Comparison of ENCODE assay signal across 22 cellular contexts in genomic region chr19:19623383-19623782, GRCh38. TPM values are rescaled to one million over a fixed set of nuclear protein-coding genes. Genes with fewer than 3 reads are reported as not detected.
DNase-seq lines count a peak whose midpoint lies in the region; ATAC-seq, FAIRE-seq and TF ChIP-seq lines count a peak whose summit lies in the region.
"Had no signal": no experiment of that assay in that cellular context is flagged by ENCODE, and none has a peak within 500 bp of the region (broad histone marks: within the 10 kb centered on the region; RNA-seq: fewer than 3 reads in every experiment).

No MANE protein-coding gene starts in this region.

- no peak for TF ChIP-seq CTCF in CD4-positive, alpha-beta T cell (IDR thresholded peaks at IDR 0.05)
- no peak for TF ChIP-seq CTCF in neural crest cell (conservative IDR thresholded peaks at IDR 0.05)

- H3K9me3 ChIP-seq in CD4-positive, CD25-positive, alpha-beta regulatory T cell (ENCODE audit: control insufficient read depth in 2 of 2, low read length in 2 of 2): no peaks in the 10 kb centered on the region
- no peaks in the 10 kb centered on the region for H3K9me3 ChIP-seq in CD4-positive, alpha-beta T cell (ENCODE audit: control insufficient read depth, low read length)
- H3K9me3 ChIP-seq: MG63 had no signal

- no peak for FAIRE-seq in GM12892 (lab: Jason Lieb, UNC)
- FAIRE-seq: GM19239, H1 had no signal

- H3K27ac ChIP-seq in CD4-positive, CD25-positive, alpha-beta regulatory T cell (ENCODE audit: insufficient read depth, low read length, poor library complexity, severe bottlenecking): no peak overlapping the region
- no peak overlapping the region for H3K27ac ChIP-seq in CD4-positive, alpha-beta T cell (ENCODE audit: low read depth, low read length)

- CTCF ChIA-PET in CD4-positive, alpha-beta T cell (lab: Charles Lee): interaction anchor here (1.0 kb wide), 1 partner anchor 91 kb away, joined by 4 read pairs; no protein-coding TSS in a partner anchor

- DNase-seq in CD4-positive, CD25-positive, alpha-beta regulatory T cell: no peak
- DNase-seq in CD4-positive, alpha-beta T cell: no peak
- DNase-seq in epidermal melanocyte (ENCODE audit: insufficient read length, low spot score) (peak; percentile 11), neural crest cell (ENCODE audit: low read depth, low spot score) (no peak), GM12892 (ENCODE audit: insufficient read length) (no peak), NCI-H2196 treated with DMSO at 0.1 percent for 48 hours (lab: John Stamatoyannopoulos, UW; ENCODE audit: unreplicated experiment) (no peak)
- DNase-seq: C1 segment of cervical spinal cord; Calu3; DND-41; HCEC 1CT; KG1; MG63; NCI-H2029; NCI-H446 treated with DMSO at 0.1 percent for 48 hours; NCI-H526; NCI-H82; NK-92 treated with Interleukin-12 subunit alpha and Interleukin-12 subunit beta, amount 100 ng/mL, for 24 hours; SHP77 treated with DMSO at 0.1 percent for 48 hours had no signal

- no peak for TF ChIP-seq POLR2A in GM12892 (IDR thresholded peaks at IDR 0.05; ENCODE audit: low read depth, low read length)

- peaks cover 0 to 2% (median 0%) of the 10 kb centered on the region in 7 donors for H3K9me3 Mint-ChIP-seq in CD4-positive, CD25-positive, alpha-beta regulatory T cell
- no peaks in the 10 kb centered on the region for H3K9me3 Mint-ChIP-seq in CD4-positive, alpha-beta T cell
- no peaks in the 10 kb centered on the region for H3K9me3 Mint-ChIP-seq in neural crest cell

- H3K36me3 Mint-ChIP-seq in CD4-positive, CD25-positive, alpha-beta regulatory T cell: peaks cover 10% of the 10 kb centered on the region
- peaks cover 39% of the 10 kb centered on the region for H3K36me3 Mint-ChIP-seq in CD4-positive, alpha-beta T cell (ENCODE audit: low read depth)
- H3K36me3 Mint-ChIP-seq in neural crest cell (ENCODE audit: low read depth): peaks cover 4% of the 10 kb centered on the region

- H3K4me1 Mint-ChIP-seq in CD4-positive, CD25-positive, alpha-beta regulatory T cell: peaks cover 5 to 59% (median 23%) of the 10 kb centered on the region in 4 donors
- H3K4me1 Mint-ChIP-seq in CD4-positive, alpha-beta T cell (ENCODE audit: low read depth): peaks cover 35% of the 10 kb centered on the region
- H3K4me1 Mint-ChIP-seq in neural crest cell: peaks cover 33% of the 10 kb centered on the region

- H3K27me3 Mint-ChIP-seq in CD4-positive, CD25-positive, alpha-beta regulatory T cell: no peaks in the 10 kb centered on the region
- no peaks in the 10 kb centered on the region for H3K27me3 Mint-ChIP-seq in CD4-positive, alpha-beta T cell
- peaks cover 4% of the 10 kb centered on the region for H3K27me3 Mint-ChIP-seq in neural crest cell (ENCODE audit: low read depth)

- no peak overlapping the region for H3K4me3 ChIP-seq in CD4-positive, CD25-positive, alpha-beta regulatory T cell (ENCODE audit: low read depth, low read length)
- H3K4me3 ChIP-seq: MG63 had no signal

- intact Hi-C loops in CD4-positive, alpha-beta T cell (cut with DNase I, micrococcal nuclease): no loop called here

- POLR2A ChIA-PET in CD4-positive, alpha-beta T cell (lab: Charles Lee): interaction anchor here (0.9 kb wide), 1 partner anchor 21 kb away, joined by 3 read pairs; no protein-coding TSS in a partner anchor

- H3K27me3 ChIP-seq in CD4-positive, CD25-positive, alpha-beta regulatory T cell (ENCODE audit: control insufficient read depth, insufficient read depth, low read length): no peaks in the 10 kb centered on the region
- H3K27me3 ChIP-seq in CD4-positive, alpha-beta T cell (ENCODE audit: control insufficient read depth, insufficient read depth, low read length): no peaks in the 10 kb centered on the region
- H3K27me3 ChIP-seq: MG63 had no signal

- ATAC-seq in CD4-positive, CD25-positive, alpha-beta regulatory T cell (ENCODE audit: low read depth in 2 of 2): no peak
- no peak for ATAC-seq in CD4-positive, alpha-beta T cell (ENCODE audit: poor library complexity)
- ATAC-seq in HG03354 (IDR thresholded peaks at IDR 0.05; ENCODE audit: poor library complexity, severe bottlenecking, unreplicated experiment): no peak
- ATAC-seq: Panc1 had no signal

- H3K27ac Mint-ChIP-seq in CD4-positive, CD25-positive, alpha-beta regulatory T cell: peak overlapping the region in 2 of 3 donors; percentile 12 to 42
- no peak overlapping the region for H3K27ac Mint-ChIP-seq in CD4-positive, alpha-beta T cell
- peak overlapping the region; percentile 43 for H3K27ac Mint-ChIP-seq in neural crest cell (ENCODE audit: unreplicated experiment)

- peaks cover 31% of the 10 kb centered on the region for H3K4me1 ChIP-seq in CD4-positive, CD25-positive, alpha-beta regulatory T cell (ENCODE audit: control insufficient read depth, insufficient read depth, low read length, poor library complexity, severe bottlenecking)

- H3K36me3 ChIP-seq in CD4-positive, CD25-positive, alpha-beta regulatory T cell (ENCODE audit: control insufficient read depth, insufficient read depth, low read length): peaks cover 16% of the 10 kb centered on the region
- H3K36me3 ChIP-seq: MG63 had no signal

- no peak overlapping the region for H3K4me3 Mint-ChIP-seq in CD4-positive, CD25-positive, alpha-beta regulatory T cell
- peak overlapping the region; percentile 4 for H3K4me3 Mint-ChIP-seq in CD4-positive, alpha-beta T cell
- H3K4me3 Mint-ChIP-seq in neural crest cell: no peak overlapping the region

RNA-seq across cellular contexts. Expression of gene LPAR2, which starts 4.6 kb away (rescaled TPM):
- 120 TPM for total RNA-seq in CD4-positive, CD25-positive, alpha-beta regulatory T cell
- polyA plus RNA-seq in CD4-positive, CD25-positive, alpha-beta regulatory T cell: 10 to 100 TPM; 29.9 to 48.5 (median 40.4) TPM
- total RNA-seq in CD4-positive, alpha-beta T cell: 10 to 100 TPM; 85.9 to 93.7 TPM
- total RNA-seq in neural crest cell: 115 and 116 TPM in 2 replicates
- polyA plus RNA-seq in GM12892 (2012; ENCODE audit: missing spikeins): 13.8 TPM

RNA-seq across cellular contexts. Expression of gene PBX4, which starts 4.9 kb away (rescaled TPM):
- total RNA-seq in CD4-positive, CD25-positive, alpha-beta regulatory T cell: 85.3 TPM
- polyA plus RNA-seq in CD4-positive, CD25-positive, alpha-beta regulatory T cell: 1 to 10 TPM; 4.1 to 7.2 (median 5.9) TPM
- total RNA-seq in CD4-positive, alpha-beta T cell: 10 to 100 TPM; 50.1 to 51.8 TPM
- 7.5 and 7.7 TPM in 2 replicates for total RNA-seq in neural crest cell
- polyA plus RNA-seq in GM12892 (2012; ENCODE audit: missing spikeins): 11.2 TPM

RNA-seq across cellular contexts. Expression of gene GMIP, which starts 20.1 kb away (rescaled TPM):
- 155 TPM for total RNA-seq in CD4-positive, CD25-positive, alpha-beta regulatory T cell
- polyA plus RNA-seq in CD4-positive, CD25-positive, alpha-beta regulatory T cell: 10 to 100 TPM; 42.1 to 51.0 (median 45.7) TPM
- 10 to 100 TPM; 89.6 to 97.0 TPM for total RNA-seq in CD4-positive, alpha-beta T cell
- 20.6 and 25.1 TPM in 2 replicates for total RNA-seq in neural crest cell
- polyA plus RNA-seq in GM12892 (2012; ENCODE audit: missing spikeins): 21.5 TPM

RNA-seq across cellular contexts. Expression of gene ATP13A1, which starts 40.1 kb away (rescaled TPM):
- total RNA-seq in CD4-positive, CD25-positive, alpha-beta regulatory T cell: 114 TPM
- polyA plus RNA-seq in CD4-positive, CD25-positive, alpha-beta regulatory T cell: 10 to 100 TPM; 24.1 to 31.9 (median 30.7) TPM
- 10 to 100 TPM; 84.8 to 87.6 TPM for total RNA-seq in CD4-positive, alpha-beta T cell
- total RNA-seq in neural crest cell: 75.1 and 81.0 TPM in 2 replicates
- 20.2 TPM for polyA plus RNA-seq in GM12892 (2012; ENCODE audit: missing spikeins)

RNA-seq across cellular contexts. Expression of gene ZNF101, which starts 45.3 kb away (rescaled TPM):
- 84.4 TPM for total RNA-seq in CD4-positive, CD25-positive, alpha-beta regulatory T cell
- polyA plus RNA-seq in CD4-positive, CD25-positive, alpha-beta regulatory T cell: 100 to 1,000 TPM; 123 to 168 (median 142) TPM
- 10 to 100 TPM; 58.8 to 60.6 TPM for total RNA-seq in CD4-positive, alpha-beta T cell
- 16.2 and 18.2 TPM in 2 replicates for total RNA-seq in neural crest cell
- 13.4 TPM for polyA plus RNA-seq in GM12892 (2012; ENCODE audit: missing spikeins)
